ENCODE assay signal across 1 cellular context in the genomic region with DNA sequence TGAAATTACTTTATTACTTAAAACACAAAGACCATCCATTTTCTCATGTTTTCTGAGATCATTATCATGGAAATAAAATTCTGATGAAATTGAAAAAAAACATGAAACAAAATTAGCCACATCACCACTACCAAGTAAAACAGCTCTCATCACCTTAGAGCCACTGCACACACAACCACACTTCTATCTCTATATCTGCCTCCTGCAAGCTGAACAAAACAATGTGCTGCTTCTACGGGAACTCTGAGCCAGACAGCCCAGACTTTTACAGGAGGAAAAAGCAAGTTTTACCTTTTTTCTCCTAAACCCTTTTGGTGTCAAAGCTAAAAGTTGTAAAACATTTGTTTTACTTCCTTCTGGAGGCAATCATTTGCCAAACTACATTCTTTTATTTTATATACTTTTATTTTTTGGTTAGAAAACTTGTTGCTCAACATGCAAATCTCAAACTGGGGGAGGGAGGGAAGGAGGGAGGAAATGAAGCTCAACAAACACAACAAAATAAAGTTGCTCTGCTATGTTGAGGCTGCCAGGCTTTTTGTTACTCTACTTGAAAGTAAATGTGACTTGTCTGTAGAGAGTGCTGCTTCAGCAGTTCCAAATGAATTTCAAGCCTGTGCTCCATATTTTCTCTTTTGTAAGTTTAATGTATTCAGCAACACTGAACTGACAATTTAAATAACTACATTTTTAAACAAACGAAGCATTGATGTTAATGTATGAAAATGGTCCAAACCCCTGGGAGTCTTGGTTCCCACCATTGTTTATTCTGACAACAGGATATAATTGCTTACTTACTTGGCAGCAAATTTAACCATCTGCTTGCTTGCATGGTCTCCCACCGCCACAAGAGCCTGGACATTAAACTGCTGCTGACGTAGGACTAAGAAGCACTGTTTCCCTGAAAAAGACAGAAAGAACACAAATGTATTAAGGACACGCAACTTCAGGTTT.
TF ChIP-seq lines count a peak whose summit lies in the region.

No MANE protein-coding gene starts in this region.

TF ChIP-seq in GM12878, 131 proteins besides CTCF, POLR2A, EP300 and RAD21:
- TF ChIP-seq PAX5 (IDR thresholded peaks at IDR 0.05; ENCODE audit: borderline replicate concordance, low read depth, low read length) = no peak
- TF ChIP-seq, protein P1, sequence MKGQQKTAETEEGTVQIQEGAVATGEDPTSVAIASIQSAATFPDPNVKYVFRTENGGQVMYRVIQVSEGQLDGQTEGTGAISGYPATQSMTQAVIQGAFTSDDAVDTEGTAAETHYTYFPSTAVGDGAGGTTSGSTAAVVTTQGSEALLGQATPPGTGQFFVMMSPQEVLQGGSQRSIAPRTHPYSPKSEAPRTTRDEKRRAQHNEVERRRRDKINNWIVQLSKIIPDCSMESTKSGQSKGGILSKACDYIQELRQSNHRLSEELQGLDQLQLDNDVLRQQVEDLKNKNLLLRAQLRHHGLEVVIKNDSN (IDR thresholded peaks at IDR 0.05; ENCODE audit: borderline replicate concordance, extremely low read length, insufficient read depth, low read depth, low read length) = no peak
- TF ChIP-seq, protein P2, sequence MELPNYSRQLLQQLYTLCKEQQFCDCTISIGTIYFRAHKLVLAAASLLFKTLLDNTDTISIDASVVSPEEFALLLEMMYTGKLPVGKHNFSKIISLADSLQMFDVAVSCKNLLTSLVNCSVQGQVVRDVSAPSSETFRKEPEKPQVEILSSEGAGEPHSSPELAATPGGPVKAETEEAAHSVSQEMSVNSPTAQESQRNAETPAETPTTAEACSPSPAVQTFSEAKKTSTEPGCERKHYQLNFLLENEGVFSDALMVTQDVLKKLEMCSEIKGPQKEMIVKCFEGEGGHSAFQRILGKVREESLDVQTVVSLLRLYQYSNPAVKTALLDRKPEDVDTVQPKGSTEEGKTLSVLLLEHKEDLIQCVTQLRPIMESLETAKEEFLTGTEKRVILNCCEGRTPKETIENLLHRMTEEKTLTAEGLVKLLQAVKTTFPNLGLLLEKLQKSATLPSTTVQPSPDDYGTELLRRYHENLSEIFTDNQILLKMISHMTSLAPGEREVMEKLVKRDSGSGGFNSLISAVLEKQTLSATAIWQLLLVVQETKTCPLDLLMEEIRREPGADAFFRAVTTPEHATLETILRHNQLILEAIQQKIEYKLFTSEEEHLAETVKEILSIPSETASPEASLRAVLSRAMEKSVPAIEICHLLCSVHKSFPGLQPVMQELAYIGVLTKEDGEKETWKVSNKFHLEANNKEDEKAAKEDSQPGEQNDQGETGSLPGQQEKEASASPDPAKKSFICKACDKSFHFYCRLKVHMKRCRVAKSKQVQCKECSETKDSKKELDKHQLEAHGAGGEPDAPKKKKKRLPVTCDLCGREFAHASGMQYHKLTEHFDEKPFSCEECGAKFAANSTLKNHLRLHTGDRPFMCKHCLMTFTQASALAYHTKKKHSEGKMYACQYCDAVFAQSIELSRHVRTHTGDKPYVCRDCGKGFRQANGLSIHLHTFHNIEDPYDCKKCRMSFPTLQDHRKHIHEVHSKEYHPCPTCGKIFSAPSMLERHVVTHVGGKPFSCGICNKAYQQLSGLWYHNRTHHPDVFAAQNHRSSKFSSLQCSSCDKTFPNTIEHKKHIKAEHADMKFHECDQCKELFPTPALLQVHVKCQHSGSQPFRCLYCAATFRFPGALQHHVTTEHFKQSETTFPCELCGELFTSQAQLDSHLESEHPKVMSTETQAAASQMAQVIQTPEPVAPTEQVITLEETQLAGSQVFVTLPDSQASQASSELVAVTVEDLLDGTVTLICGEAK (IDR thresholded peaks at IDR 0.05; ENCODE audit: borderline replicate concordance) = peak; percentile 64; the same call in 1 of the 2 replicates
